In the genomic region with DNA sequence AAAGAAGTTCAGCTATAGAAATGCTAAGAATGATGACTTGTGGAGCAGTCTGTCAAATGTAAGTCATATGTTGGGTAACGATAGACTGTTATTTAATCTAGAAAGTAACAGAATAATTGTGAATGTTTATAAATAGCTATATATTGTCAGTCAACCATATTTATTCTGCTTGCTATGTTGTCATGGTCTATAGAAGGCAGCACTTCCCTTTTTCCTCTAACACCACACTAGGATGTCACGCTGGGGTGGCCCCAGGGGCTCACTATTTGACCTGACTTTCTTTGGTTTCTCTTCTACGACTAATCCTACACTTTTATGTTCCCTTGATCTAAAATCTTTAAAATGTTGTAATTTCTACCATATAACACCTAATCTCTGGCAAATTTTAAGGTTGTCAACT, we compare ENCODE assay signal across 1 cellular context.
TF ChIP-seq lines count a peak whose summit lies in the region.

No MANE protein-coding gene starts in this region.

TF ChIP-seq in GM12878, 131 proteins besides CTCF, POLR2A, EP300 and RAD21 (continued from another document):
- TF ChIP-seq, protein P1, sequence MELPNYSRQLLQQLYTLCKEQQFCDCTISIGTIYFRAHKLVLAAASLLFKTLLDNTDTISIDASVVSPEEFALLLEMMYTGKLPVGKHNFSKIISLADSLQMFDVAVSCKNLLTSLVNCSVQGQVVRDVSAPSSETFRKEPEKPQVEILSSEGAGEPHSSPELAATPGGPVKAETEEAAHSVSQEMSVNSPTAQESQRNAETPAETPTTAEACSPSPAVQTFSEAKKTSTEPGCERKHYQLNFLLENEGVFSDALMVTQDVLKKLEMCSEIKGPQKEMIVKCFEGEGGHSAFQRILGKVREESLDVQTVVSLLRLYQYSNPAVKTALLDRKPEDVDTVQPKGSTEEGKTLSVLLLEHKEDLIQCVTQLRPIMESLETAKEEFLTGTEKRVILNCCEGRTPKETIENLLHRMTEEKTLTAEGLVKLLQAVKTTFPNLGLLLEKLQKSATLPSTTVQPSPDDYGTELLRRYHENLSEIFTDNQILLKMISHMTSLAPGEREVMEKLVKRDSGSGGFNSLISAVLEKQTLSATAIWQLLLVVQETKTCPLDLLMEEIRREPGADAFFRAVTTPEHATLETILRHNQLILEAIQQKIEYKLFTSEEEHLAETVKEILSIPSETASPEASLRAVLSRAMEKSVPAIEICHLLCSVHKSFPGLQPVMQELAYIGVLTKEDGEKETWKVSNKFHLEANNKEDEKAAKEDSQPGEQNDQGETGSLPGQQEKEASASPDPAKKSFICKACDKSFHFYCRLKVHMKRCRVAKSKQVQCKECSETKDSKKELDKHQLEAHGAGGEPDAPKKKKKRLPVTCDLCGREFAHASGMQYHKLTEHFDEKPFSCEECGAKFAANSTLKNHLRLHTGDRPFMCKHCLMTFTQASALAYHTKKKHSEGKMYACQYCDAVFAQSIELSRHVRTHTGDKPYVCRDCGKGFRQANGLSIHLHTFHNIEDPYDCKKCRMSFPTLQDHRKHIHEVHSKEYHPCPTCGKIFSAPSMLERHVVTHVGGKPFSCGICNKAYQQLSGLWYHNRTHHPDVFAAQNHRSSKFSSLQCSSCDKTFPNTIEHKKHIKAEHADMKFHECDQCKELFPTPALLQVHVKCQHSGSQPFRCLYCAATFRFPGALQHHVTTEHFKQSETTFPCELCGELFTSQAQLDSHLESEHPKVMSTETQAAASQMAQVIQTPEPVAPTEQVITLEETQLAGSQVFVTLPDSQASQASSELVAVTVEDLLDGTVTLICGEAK (IDR thresholded peaks at IDR 0.05; ENCODE audit: borderline replicate concordance): no peak
- TF ChIP-seq IKZF2 (IDR thresholded peaks at IDR 0.05) (peak; percentile 59 to 76; a peak in 2 of 4 replicates), NBN (IDR thresholded peaks at IDR 0.05) (no peak), SPI1 (IDR thresholded peaks at IDR 0.05; ENCODE audit: borderline replicate concordance, insufficient read depth, low read depth, low read length) (peak; percentile 99), DPF2 (IDR thresholded peaks at IDR 0.05) (peak; percentile 75), FOXM1 (IDR thresholded peaks at IDR 0.05; ENCODE audit: low read depth, low read length) (peak; percentile 79), NR2F1 (conservative IDR thresholded peaks at IDR 0.05) (peak; percentile 85), MEF2B (IDR thresholded peaks at IDR 0.05; ENCODE audit: partially characterized antibody, poor library complexity, severe bottlenecking) (peak; percentile 77), BHLHE40 (IDR thresholded peaks at IDR 0.05; ENCODE audit: borderline replicate concordance in 1 of 2, low read depth in 2 of 2, low read length in 1 of 2) (peak; percentile 61 to 67; a peak in 1 of 4 replicates), JUNB (IDR thresholded peaks at IDR 0.05) (peak; percentile 72), GABPA (IDR thresholded peaks at IDR 0.05; ENCODE audit: low read depth) (peak; percentile 52; the same call in 1 of the 2 replicates), IKZF1 (conservative IDR thresholded peaks at IDR 0.05) (peak; percentile 51; the same call in 1 of the 2 replicates), SMC3 (IDR thresholded peaks at IDR 0.05; ENCODE audit: borderline replicate concordance, low read length) (peak; percentile 20; the same call in 1 of the 2 replicates), MTA3 (IDR thresholded peaks at IDR 0.05; ENCODE audit: borderline replicate concordance, low read length) (peak; percentile 71; the same call in 1 of the 2 replicates), EED (IDR thresholded peaks at IDR 0.05; ENCODE audit: low read depth) (peak; percentile 88), PAX5 (IDR thresholded peaks at IDR 0.05; ENCODE audit: borderline replicate concordance, low read depth, low read length) (peak; percentile 96), IRF4 (IDR thresholded peaks at IDR 0.05; ENCODE audit: low read depth, low read length) (peak; percentile 66), ETV6 (conservative IDR thresholded peaks at IDR 0.05 in 1 of 2, IDR thresholded peaks at IDR 0.05 in 1 of 2; ENCODE audit: borderline replicate concordance in 1 of 2, low read depth in 1 of 2) (peak in 1 of 2 experiments; percentile 67; a peak in 1 of 4 replicates), RUNX3 (IDR thresholded peaks at IDR 0.05; ENCODE audit: low read length) (peak; percentile 86), HDAC2 (IDR thresholded peaks at IDR 0.05) (no peak), ZBED1 (IDR thresholded peaks at IDR 0.05; ENCODE audit: borderline replicate concordance) (peak; percentile 87), ZSCAN29 (IDR thresholded peaks at IDR 0.05) (no peak), SREBF1 (IDR thresholded peaks at IDR 0.05; ENCODE audit: low read length) (no peak), BCL11A (IDR thresholded peaks at IDR 0.05; ENCODE audit: low read depth, low read length) (peak; percentile 79), POU2F2 (IDR thresholded peaks at IDR 0.05; ENCODE audit: borderline replicate concordance, low read depth, low read length) (no peak), MEF2A (IDR thresholded peaks at IDR 0.05; ENCODE audit: insufficient read depth, low read depth, low read length) (peak; percentile 86), ATF7 (IDR thresholded peaks at IDR 0.05; ENCODE audit: low read depth) (peak; percentile 84), HDAC6 (IDR thresholded peaks at IDR 0.05; ENCODE audit: unreplicated experiment) (no peak), CREB1 (IDR thresholded peaks at IDR 0.05; ENCODE audit: low read depth) (peak; percentile 80), CEBPB (IDR thresholded peaks at IDR 0.05; ENCODE audit: borderline replicate concordance in 1 of 2, low read depth in 2 of 2, low read length in 2 of 2) (peak in 1 of 2 experiments; percentile 82; a peak in 1 of 4 replicates), TCF7 (IDR thresholded peaks at IDR 0.05; ENCODE audit: borderline replicate concordance) (peak; percentile 56; the same call in 1 of the 2 replicates)
- TF ChIP-seq, protein P2, sequence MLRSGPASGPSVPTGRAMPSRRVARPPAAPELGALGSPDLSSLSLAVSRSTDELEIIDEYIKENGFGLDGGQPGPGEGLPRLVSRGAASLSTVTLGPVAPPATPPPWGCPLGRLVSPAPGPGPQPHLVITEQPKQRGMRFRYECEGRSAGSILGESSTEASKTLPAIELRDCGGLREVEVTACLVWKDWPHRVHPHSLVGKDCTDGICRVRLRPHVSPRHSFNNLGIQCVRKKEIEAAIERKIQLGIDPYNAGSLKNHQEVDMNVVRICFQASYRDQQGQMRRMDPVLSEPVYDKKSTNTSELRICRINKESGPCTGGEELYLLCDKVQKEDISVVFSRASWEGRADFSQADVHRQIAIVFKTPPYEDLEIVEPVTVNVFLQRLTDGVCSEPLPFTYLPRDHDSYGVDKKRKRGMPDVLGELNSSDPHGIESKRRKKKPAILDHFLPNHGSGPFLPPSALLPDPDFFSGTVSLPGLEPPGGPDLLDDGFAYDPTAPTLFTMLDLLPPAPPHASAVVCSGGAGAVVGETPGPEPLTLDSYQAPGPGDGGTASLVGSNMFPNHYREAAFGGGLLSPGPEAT (IDR thresholded peaks at IDR 0.05; ENCODE audit: low read depth): peak; percentile 42; the same call in 1 of the 2 replicates
- TF ChIP-seq, protein P3, sequence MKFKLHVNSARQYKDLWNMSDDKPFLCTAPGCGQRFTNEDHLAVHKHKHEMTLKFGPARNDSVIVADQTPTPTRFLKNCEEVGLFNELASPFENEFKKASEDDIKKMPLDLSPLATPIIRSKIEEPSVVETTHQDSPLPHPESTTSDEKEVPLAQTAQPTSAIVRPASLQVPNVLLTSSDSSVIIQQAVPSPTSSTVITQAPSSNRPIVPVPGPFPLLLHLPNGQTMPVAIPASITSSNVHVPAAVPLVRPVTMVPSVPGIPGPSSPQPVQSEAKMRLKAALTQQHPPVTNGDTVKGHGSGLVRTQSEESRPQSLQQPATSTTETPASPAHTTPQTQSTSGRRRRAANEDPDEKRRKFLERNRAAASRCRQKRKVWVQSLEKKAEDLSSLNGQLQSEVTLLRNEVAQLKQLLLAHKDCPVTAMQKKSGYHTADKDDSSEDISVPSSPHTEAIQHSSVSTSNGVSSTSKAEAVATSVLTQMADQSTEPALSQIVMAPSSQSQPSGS (IDR thresholded peaks at IDR 0.05; ENCODE audit: low read length): peak; percentile 82; the same call in 1 of the 2 replicates
- TF ChIP-seq, protein P4, sequence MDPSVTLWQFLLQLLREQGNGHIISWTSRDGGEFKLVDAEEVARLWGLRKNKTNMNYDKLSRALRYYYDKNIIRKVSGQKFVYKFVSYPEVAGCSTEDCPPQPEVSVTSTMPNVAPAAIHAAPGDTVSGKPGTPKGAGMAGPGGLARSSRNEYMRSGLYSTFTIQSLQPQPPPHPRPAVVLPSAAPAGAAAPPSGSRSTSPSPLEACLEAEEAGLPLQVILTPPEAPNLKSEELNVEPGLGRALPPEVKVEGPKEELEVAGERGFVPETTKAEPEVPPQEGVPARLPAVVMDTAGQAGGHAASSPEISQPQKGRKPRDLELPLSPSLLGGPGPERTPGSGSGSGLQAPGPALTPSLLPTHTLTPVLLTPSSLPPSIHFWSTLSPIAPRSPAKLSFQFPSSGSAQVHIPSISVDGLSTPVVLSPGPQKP (IDR thresholded peaks at IDR 0.05; ENCODE audit: low read depth, low read length): no peak
- TF ChIP-seq, protein P5, sequence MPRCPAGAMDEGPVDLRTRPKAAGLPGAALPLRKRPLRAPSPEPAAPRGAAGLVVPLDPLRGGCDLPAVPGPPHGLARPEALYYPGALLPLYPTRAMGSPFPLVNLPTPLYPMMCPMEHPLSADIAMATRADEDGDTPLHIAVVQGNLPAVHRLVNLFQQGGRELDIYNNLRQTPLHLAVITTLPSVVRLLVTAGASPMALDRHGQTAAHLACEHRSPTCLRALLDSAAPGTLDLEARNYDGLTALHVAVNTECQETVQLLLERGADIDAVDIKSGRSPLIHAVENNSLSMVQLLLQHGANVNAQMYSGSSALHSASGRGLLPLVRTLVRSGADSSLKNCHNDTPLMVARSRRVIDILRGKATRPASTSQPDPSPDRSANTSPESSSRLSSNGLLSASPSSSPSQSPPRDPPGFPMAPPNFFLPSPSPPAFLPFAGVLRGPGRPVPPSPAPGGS (IDR thresholded peaks at IDR 0.05; ENCODE audit: borderline replicate concordance, insufficient read depth, low read depth, low read length, poor library complexity, severe bottlenecking): peak; percentile 45
TF ChIP-seq in GM12878: peak in this region for 33.
